1 cellular context compared by ENCODE assay signal in the genomic region with DNA sequence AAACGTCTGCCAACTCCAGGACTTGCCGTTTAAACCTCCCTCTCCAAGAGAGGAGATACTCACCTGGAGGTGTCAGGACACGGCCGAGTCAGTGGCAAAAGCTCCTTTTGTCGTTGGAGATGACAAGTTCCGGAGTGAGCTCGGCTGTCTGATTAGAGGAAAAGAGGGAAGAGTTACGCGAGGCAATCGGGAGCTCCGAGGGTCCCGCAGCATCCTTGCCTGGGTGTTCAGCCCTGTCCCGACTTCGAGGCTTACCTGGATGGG.
TF ChIP-seq lines count a peak whose summit lies in the region.

No MANE protein-coding gene starts in this region.

TF ChIP-seq in GM23338, 12 proteins besides CTCF, POLR2A, EP300 and RAD21 (continued from another document):
- TF ChIP-seq, protein P1, sequence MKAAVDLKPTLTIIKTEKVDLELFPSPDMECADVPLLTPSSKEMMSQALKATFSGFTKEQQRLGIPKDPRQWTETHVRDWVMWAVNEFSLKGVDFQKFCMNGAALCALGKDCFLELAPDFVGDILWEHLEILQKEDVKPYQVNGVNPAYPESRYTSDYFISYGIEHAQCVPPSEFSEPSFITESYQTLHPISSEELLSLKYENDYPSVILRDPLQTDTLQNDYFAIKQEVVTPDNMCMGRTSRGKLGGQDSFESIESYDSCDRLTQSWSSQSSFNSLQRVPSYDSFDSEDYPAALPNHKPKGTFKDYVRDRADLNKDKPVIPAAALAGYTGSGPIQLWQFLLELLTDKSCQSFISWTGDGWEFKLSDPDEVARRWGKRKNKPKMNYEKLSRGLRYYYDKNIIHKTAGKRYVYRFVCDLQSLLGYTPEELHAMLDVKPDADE (IDR thresholded peaks at IDR 0.05): no peak
- TF ChIP-seq NANOG (IDR thresholded peaks at IDR 0.05; ENCODE audit: borderline replicate concordance) (no peak), EZH2phosphoT487 (IDR thresholded peaks at IDR 0.05; ENCODE audit: unreplicated experiment) (no peak), CREB1 (CRISPR knock-in tag; IDR thresholded peaks at IDR 0.05; ENCODE audit: low read depth) (no peak), POLR2AphosphoS5 (IDR thresholded peaks at IDR 0.05; ENCODE audit: low read depth) (no peak), ZNF114 (CRISPR knock-in tag; IDR thresholded peaks at IDR 0.05) (no peak), ZNF331 (CRISPR knock-in tag; IDR thresholded peaks at IDR 0.05; ENCODE audit: low read depth) (no peak), STAT1 (IDR thresholded peaks at IDR 0.05; ENCODE audit: unreplicated experiment) (no peak), JUNB (IDR thresholded peaks at IDR 0.05; ENCODE audit: unreplicated experiment) (no peak)
- TF ChIP-seq, protein P2, sequence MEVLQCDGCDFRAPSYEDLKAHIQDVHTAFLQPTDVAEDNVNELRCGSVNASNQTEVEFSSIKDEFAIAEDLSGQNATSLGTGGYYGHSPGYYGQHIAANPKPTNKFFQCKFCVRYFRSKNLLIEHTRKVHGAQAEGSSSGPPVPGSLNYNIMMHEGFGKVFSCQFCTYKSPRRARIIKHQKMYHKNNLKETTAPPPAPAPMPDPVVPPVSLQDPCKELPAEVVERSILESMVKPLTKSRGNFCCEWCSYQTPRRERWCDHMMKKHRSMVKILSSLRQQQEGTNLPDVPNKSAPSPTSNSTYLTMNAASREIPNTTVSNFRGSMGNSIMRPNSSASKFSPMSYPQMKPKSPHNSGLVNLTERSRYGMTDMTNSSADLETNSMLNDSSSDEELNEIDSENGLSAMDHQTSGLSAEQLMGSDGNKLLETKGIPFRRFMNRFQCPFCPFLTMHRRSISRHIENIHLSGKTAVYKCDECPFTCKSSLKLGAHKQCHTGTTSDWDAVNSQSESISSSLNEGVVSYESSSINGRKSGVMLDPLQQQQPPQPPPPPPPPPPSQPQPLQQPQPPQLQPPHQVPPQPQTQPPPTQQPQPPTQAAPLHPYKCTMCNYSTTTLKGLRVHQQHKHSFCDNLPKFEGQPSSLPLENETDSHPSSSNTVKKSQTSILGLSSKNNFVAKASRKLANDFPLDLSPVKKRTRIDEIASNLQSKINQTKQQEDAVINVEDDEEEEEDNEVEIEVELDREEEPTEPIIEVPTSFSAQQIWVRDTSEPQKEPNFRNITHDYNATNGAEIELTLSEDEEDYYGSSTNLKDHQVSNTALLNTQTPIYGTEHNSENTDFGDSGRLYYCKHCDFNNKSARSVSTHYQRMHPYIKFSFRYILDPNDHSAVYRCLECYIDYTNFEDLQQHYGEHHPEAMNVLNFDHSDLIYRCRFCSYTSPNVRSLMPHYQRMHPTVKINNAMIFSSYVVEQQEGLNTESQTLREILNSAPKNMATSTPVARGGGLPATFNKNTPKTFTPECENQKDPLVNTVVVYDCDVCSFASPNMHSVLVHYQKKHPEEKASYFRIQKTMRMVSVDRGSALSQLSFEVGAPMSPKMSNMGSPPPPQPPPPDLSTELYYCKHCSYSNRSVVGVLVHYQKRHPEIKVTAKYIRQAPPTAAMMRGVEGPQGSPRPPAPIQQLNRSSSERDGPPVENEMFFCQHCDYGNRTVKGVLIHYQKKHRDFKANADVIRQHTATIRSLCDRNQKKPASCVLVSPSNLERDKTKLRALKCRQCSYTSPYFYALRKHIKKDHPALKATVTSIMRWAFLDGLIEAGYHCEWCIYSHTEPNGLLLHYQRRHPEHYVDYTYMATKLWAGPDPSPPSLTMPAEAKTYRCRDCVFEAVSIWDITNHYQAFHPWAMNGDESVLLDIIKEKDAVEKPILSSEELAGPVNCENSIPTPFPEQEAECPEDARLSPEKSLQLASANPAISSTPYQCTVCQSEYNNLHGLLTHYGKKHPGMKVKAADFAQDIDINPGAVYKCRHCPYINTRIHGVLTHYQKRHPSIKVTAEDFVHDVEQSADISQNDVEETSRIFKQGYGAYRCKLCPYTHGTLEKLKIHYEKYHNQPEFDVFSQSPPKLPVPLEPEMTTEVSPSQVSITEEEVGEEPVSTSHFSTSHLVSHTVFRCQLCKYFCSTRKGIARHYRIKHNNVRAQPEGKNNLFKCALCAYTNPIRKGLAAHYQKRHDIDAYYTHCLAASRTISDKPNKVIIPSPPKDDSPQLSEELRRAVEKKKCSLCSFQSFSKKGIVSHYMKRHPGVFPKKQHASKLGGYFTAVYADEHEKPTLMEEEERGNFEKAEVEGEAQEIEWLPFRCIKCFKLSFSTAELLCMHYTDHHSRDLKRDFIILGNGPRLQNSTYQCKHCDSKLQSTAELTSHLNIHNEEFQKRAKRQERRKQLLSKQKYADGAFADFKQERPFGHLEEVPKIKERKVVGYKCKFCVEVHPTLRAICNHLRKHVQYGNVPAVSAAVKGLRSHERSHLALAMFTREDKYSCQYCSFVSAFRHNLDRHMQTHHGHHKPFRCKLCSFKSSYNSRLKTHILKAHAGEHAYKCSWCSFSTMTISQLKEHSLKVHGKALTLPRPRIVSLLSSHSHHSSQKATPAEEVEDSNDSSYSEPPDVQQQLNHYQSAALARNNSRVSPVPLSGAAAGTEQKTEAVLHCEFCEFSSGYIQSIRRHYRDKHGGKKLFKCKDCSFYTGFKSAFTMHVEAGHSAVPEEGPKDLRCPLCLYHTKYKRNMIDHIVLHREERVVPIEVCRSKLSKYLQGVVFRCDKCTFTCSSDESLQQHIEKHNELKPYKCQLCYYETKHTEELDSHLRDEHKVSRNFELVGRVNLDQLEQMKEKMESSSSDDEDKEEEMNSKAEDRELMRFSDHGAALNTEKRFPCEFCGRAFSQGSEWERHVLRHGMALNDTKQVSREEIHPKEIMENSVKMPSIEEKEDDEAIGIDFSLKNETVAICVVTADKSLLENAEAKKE (CRISPR knock-in tag; IDR thresholded peaks at IDR 0.05): no peak
TF ChIP-seq in GM23338: peak in this region for 0.
